In the genomic region with DNA sequence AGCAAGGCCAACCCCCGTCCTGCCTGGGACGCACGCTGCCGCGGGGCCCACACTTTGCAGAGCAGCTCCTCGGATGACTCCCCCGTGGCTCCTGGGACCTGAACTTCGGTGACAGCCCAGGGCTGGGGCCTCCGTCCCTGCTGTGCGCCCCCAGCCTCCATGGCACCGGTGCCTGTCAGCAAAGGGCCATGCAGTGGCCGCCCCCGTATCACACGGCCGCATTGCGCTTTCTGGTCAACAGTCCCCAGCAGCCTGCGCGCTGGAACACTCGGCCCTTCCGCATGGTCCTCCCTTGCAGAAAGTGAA, we compare ENCODE assay signal across 20 cellular contexts. TPM values are rescaled to one million over a fixed set of nuclear protein-coding genes. Genes with fewer than 3 reads are reported as not detected.
DNase-seq lines count a peak whose midpoint lies in the region; ATAC-seq and TF ChIP-seq lines count a peak whose summit lies in the region.
"Had no signal": no experiment of that assay in that cellular context is flagged by ENCODE, and none has a peak within 500 bp of the region (broad histone marks: within the 10 kb centered on the region; RNA-seq: fewer than 3 reads in every experiment).

No MANE protein-coding gene starts in this region.

- H3K27ac ChIP-seq in OCI-LY7 (ENCODE audit: low read depth, low read length, poor library complexity, severe bottlenecking) (peak overlapping the region; percentile 60), right lobe of liver (peak overlapping the region in 1 of 3 donors; percentile 95), stomach (peak overlapping the region in 3 of 5 donors; percentile 84 to 93 (median 91))

- H3K4me3 Mint-ChIP-seq in Calu3 (ENCODE audit: low read depth, unreplicated experiment) = no peak overlapping the region
- H3K4me3 Mint-ChIP-seq: CD4-positive, CD25-positive, alpha-beta regulatory T cell; HFFc6 had no signal

- POLR2A ChIA-PET in OCI-LY7 (lab: Charles Lee) = no interaction called here

- peaks cover 98% of the 10 kb centered on the region for H3K36me3 ChIP-seq in OCI-LY7 (ENCODE audit: insufficient read depth, low read length)
- H3K36me3 ChIP-seq in right lobe of liver = peaks cover 0 to 47% (median 17%) of the 10 kb centered on the region in 4 donors
- H3K36me3 ChIP-seq in stomach = peaks cover 66 to 98% (median 94%) of the 10 kb centered on the region in 4 donors

- H3K4me2 ChIP-seq in OCI-LY7 (ENCODE audit: low read length) = no peak overlapping the region
- H3K4me2 ChIP-seq: SK-N-SH had no signal

- H3K4me1 ChIP-seq in OCI-LY7 (ENCODE audit: insufficient read depth, low read length, poor library complexity, severe bottlenecking) (peaks cover 22% of the 10 kb centered on the region), right lobe of liver (peaks cover 0 to 62% (median 27%) of the 10 kb centered on the region in 4 donors), stomach (peaks cover 23 to 37% (median 32%) of the 10 kb centered on the region in 4 donors)

- H2AFZ ChIP-seq in OCI-LY7 (ENCODE audit: low read length) = no peak overlapping the region

- CTCF ChIA-PET in Calu3 (lab: Charles Lee) (no interaction called here), OCI-LY7 (lab: Charles Lee; ENCODE audit: unreplicated experiment) (interaction anchor here (0.6 kb wide), 1 partner anchor 41 kb away, joined by 5 read pairs; no protein-coding TSS in a partner anchor)

- BruUV-seq in Calu3 (replicated peaks; lab: Mats Ljungman, UMichigan) = no TSS peak
- BruUV-seq in OCI-LY7 (replicated peaks; lab: Mats Ljungman, UMichigan) = no TSS peak

- peak overlapping the region; percentile 83 for H3K27ac Mint-ChIP-seq in Calu3 (ENCODE audit: unreplicated experiment)
- H3K27ac Mint-ChIP-seq: CD4-positive, CD25-positive, alpha-beta regulatory T cell; HFFc6 had no signal

- peaks cover 50% of the 10 kb centered on the region for H3K79me2 ChIP-seq in OCI-LY7 (ENCODE audit: insufficient read depth, low read depth, low read length)

- no peaks in the 10 kb centered on the region for H3K27me3 Mint-ChIP-seq in Calu3 (ENCODE audit: unreplicated experiment)
- H3K27me3 Mint-ChIP-seq: CD4-positive, CD25-positive, alpha-beta regulatory T cell had no signal

- H3K9me3 ChIP-seq in OCI-LY7 (ENCODE audit: low read length) (no peaks in the 10 kb centered on the region), right lobe of liver (no peaks in the 10 kb centered on the region), stomach (no peaks in the 10 kb centered on the region)
- H3K9me3 ChIP-seq: SK-N-SH had no signal

- no peaks in the 10 kb centered on the region for H3K9me2 ChIP-seq in OCI-LY7 (ENCODE audit: insufficient read depth, low read length)
- H3K9me2 ChIP-seq: SK-N-SH had no signal

- TF ChIP-seq CTCF in Calu3 (IDR thresholded peaks at IDR 0.05; ENCODE audit: unreplicated experiment) = no peak
- TF ChIP-seq CTCF in OCI-LY7 (conservative IDR thresholded peaks at IDR 0.05; ENCODE audit: low read length) = no peak
- no peak for TF ChIP-seq CTCF in right lobe of liver (IDR thresholded peaks at IDR 0.05)
- TF ChIP-seq CTCF in stomach (IDR thresholded peaks at IDR 0.05) = no peak

- peaks cover 27% of the 10 kb centered on the region for H3K4me1 Mint-ChIP-seq in Calu3 (ENCODE audit: low read depth, unreplicated experiment)

- H3K27me3 ChIP-seq in right lobe of liver (no peaks in the 10 kb centered on the region), stomach (no peaks in the 10 kb centered on the region)

- WGBS in right lobe of liver (ENCODE audit: insufficient coverage, low coverage, low lambda C conversion rate, missing lambda C conversion rate) = 33% methylated on average over 1 of the region's 20 CpGs
- WGBS in stomach, 5 donors = 94 to 96% (median 95%) methylated on average over 12 to 20 of the region's 20 CpGs

- H3K4me3 ChIP-seq in OCI-LY7 (ENCODE audit: low read depth, low read length, poor library complexity, severe bottlenecking) = no peak overlapping the region
- no peak overlapping the region for H3K4me3 ChIP-seq in right lobe of liver
- no peak overlapping the region for H3K4me3 ChIP-seq in stomach
- H3K4me3 ChIP-seq: GM12878 had no signal

- intact Hi-C loops in Calu3 (cut with micrococcal nuclease; ENCODE audit: unreplicated experiment) (no loop called here), OCI-LY7 (cut with micrococcal nuclease; ENCODE audit: unreplicated experiment) (no loop called here), right lobe of liver (cut with DNase I) (no loop called here), stomach (cut with DNase I; ENCODE audit: low total_unique reads) (loop anchor here (10.0 kb wide), 1 partner anchor 145 kb away; no protein-coding TSS in a partner anchor)

- no peaks in the 10 kb centered on the region for H3K9me3 Mint-ChIP-seq in Calu3 (ENCODE audit: low read depth, unreplicated experiment)
- H3K9me3 Mint-ChIP-seq: CD4-positive, CD25-positive, alpha-beta regulatory T cell; HFFc6 had no signal

- no peak for ATAC-seq in right lobe of liver
- ATAC-seq: GM12878 had no signal

- H4K20me1 ChIP-seq in OCI-LY7 (ENCODE audit: insufficient read depth, low read length) = peaks cover 13% of the 10 kb centered on the region; the same call in 1 of the 2 replicates

- H3K36me3 Mint-ChIP-seq in Calu3 (ENCODE audit: insufficient read depth, unreplicated experiment) = peaks cover 57% of the 10 kb centered on the region

- no peak for DNase-seq in Calu3
- no peak for DNase-seq in OCI-LY7 (ENCODE audit: low spot score)
- peak; percentile 16 to 56 (median 46) for DNase-seq in right lobe of liver
- no peak for DNase-seq in stomach
- DNase-seq in NK-92 (lab: John Stamatoyannopoulos, UW; ENCODE audit: unreplicated experiment) = no peak
- DNase-seq in SHP77 (lab: John Stamatoyannopoulos, UW) = no peak
- no peak for DNase-seq in activated CD4-positive, alpha-beta T cell treated with anti-CD3 and anti-CD28 coated beads for 4 hours
- no peak for DNase-seq in NAMALWA (ENCODE audit: low spot score)
- DNase-seq: ACHN; CD4-positive, CD25-positive, alpha-beta regulatory T cell; DMS 273 treated with DMSO at 0.1 percent for 48 hours; HFFc6; Kasumi-1; NCI-H1417 treated with DMSO at 0.1 percent for 48 hours; NCI-H187; NCI-H2107; NCI-H226; SIG-M5; SK-N-SH had no signal

- no peak for TF ChIP-seq POLR2A in right lobe of liver (IDR thresholded peaks at IDR 0.05)
- no peak for TF ChIP-seq POLR2A in stomach (IDR thresholded peaks at IDR 0.05)

- TF ChIP-seq EP300 in stomach (IDR thresholded peaks at IDR 0.05) = no peak

RNA-seq across cellular contexts. Expression of gene NADK, which starts 18.0 kb away (rescaled TPM):
- total RNA-seq in Calu3 (2022) (92.2 and 103 TPM in 2 replicates), OCI-LY7 (2022) (173 and 184 TPM in 2 replicates), right lobe of liver (100 to 1,000 TPM in 3 of 6 experiments, 10 to 100 TPM in 3; 80.3 to 143 (median 100) TPM), stomach (100 to 1,000 TPM in 3 of 5 donors, 10 to 100 TPM in 2; 69.9 to 202 (median 102) TPM)
- total RNA-seq in OCI-LY7 (2014; rRNA removed; shearing (Covaris generic)) = 144 and 156 TPM in 2 replicates
- 10 to 100 TPM; 38.6 to 63.2 (median 45.9) TPM for polyA plus RNA-seq in stomach

RNA-seq across cellular contexts. Expression of gene CDK11A, which starts 36.1 kb away (rescaled TPM):
- 36.2 and 41.7 TPM in 2 replicates for total RNA-seq in Calu3 (2022)
- 50.9 and 66.1 TPM in 2 replicates for total RNA-seq in OCI-LY7 (2014; rRNA removed; shearing (Covaris generic))
- 90.5 and 92.1 TPM in 2 replicates for total RNA-seq in OCI-LY7 (2022)
- 10 to 100 TPM in 4 of 6 experiments, 1 to 10 TPM in 2; 8.4 to 25.2 (median 11.0) TPM for total RNA-seq in right lobe of liver
- 100 to 1,000 TPM in 3 of 5 donors, 10 to 100 TPM in 2; 46.1 to 233 (median 126) TPM for total RNA-seq in stomach
- polyA plus RNA-seq in stomach = 10 to 100 TPM; 27.3 to 68.7 (median 31.6) TPM

Comparison
In these comparisons a context has a peak if more than half of its experiments do, and no peak if none do; other contexts are left out.
1. DNase-seq: peak in right lobe of liver (3 of 3); none in Calu3 (single experiment), OCI-LY7 (single experiment), stomach (single experiment), NK-92 (single experiment), SHP77 (0 of 2), activated CD4-positive, alpha-beta T cell treated with anti-CD3 and anti-CD28 coated beads for 4 hours (0 of 2) and NAMALWA (single experiment).